In the genomic region with DNA sequence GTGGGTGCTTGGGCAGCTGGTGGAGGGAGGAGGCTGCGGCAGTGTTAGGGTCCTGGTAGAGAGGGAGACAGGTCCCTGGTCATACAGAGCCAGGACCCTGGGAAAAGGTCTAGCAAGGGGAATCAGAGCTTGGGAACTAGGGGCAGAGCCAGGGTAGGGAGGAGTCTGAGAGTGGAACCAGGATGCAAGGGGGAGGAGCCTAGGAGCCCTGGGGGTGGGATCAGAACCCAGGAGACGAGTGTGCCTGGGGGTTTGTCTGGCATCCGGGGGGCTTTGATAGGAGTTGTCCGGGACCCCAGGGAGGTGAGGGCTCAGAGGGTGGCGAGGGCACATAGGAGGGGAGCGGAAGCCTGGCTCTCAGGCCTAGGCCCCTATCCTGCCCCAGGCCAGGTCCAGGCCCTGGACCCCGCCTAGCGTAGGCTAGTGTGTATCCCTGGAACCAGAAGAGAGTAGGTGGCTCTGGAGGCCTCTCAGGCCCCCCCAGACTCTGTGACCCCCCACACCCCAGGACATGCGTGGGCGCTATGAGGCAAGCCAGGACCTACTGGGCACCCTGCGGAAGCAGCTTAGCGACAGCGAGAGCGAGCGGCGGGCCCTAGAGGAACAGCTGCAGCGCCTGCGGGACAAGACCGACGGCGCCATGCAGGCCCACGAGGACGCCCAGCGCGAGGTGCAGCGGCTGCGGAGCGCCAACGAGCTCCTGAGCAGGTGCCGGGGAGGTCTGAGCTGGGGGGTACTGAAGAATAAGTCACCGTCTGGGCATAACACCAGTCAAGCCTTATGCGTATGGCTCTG, we compare ENCODE assay signal across 4 cellular contexts. TPM values are rescaled to one million over a fixed set of nuclear protein-coding genes. Genes with fewer than 3 reads are reported as not detected.
"Had no signal": no experiment of that assay in that cellular context is flagged by ENCODE, and none has a peak within 500 bp of the region (broad histone marks: within the 10 kb centered on the region; RNA-seq: fewer than 3 reads in every experiment).

No MANE protein-coding gene starts in this region.

RNA-seq across cellular contexts. Expression of a gene that starts 40.8 kb away (rescaled TPM):
- total RNA-seq: activated CD8-positive, alpha-beta memory T cell treated with anti-CD3 and anti-CD28 coated beads for 36 hours; T-helper 2 cell treated with Interferon-gamma antibody and Interleukin-4, amounts not matched to agents 100 ng/mL and 5 ng/mL, for 36 hours had no signal

RNA-seq across cellular contexts. Expression of a gene that starts 43.8 kb away (rescaled TPM):
- polyA plus RNA-seq: adrenal gland, ovary had no signal
